ENCODE assay signal across 10 cellular contexts in genomic region chr20:23446505-23446904, GRCh38. TPM values are rescaled to one million over a fixed set of nuclear protein-coding genes. Genes with fewer than 3 reads are reported as not detected.
DNase-seq lines count a peak whose midpoint lies in the region; ATAC-seq and TF ChIP-seq lines count a peak whose summit lies in the region.
"Had no signal": no experiment of that assay in that cellular context is flagged by ENCODE, and none has a peak within 500 bp of the region (broad histone marks: within the 10 kb centered on the region; RNA-seq: fewer than 3 reads in every experiment).

No MANE protein-coding gene starts in this region.

- H3K4me1 ChIP-seq in adrenal gland (replicated peaks in 1 of 2): no peaks in the 10 kb centered on the region
- H3K4me1 ChIP-seq in iPS DF 6.9 (ENCODE audit: control insufficient read depth, insufficient read depth, low read length): no peaks in the 10 kb centered on the region; the same call in 1 of the 2 replicates

- TF ChIP-seq POLR2A in adrenal gland (IDR thresholded peaks at IDR 0.05): no peak

- peak; percentile 55 for ATAC-seq in GM21529 (IDR thresholded peaks at IDR 0.05; ENCODE audit: unreplicated experiment)
- no peak for ATAC-seq in GM19455 (IDR thresholded peaks at IDR 0.05; ENCODE audit: unreplicated experiment)

- WGBS in adrenal gland, 4 donors: 73 to 79% (median 76%) methylated on average over 8 of the region's 8 CpGs
- WGBS in iPS DF 6.9 (ENCODE audit: insufficient coverage, insufficient read length): no CpG with 5 or more reads among the region's 8 CpGs

- H3K36me3 ChIP-seq in adrenal gland (replicated peaks in 1 of 2): no peaks in the 10 kb centered on the region
- no peaks in the 10 kb centered on the region for H3K36me3 ChIP-seq in iPS DF 6.9 (ENCODE audit: control insufficient read depth, insufficient read depth, low read length)

- DNase-seq in Daoy (ENCODE audit: low read depth) (peak; percentile 37), NCI-H2196 (lab: John Stamatoyannopoulos, UW; ENCODE audit: unreplicated experiment) (peak; percentile 84), adrenal gland (peak; percentile 51 to 83 (median 61)), iPS DF 6.9 (ENCODE audit: low read depth, low spot score) (peak; percentile 52)
- peak; percentile 67 for DNase-seq in stimulated activated CD8-positive, alpha-beta memory T cell treated with anti-CD3 and anti-CD28 coated beads, Interleukin-4, amount 100 ng/mL, for 48 hours
- DNase-seq in activated CD8-positive, alpha-beta memory T cell treated with anti-CD3 and anti-CD28 coated beads for 24 hours: no peak

- intact Hi-C loops in adrenal gland (cut with DNase I): no loop called here

- TF ChIP-seq CTCF in adrenal gland (IDR thresholded peaks at IDR 0.05): peak; percentile 28 to 65 (median 59)

- no peak overlapping the region for H3K27ac ChIP-seq in adrenal gland
- no peak overlapping the region for H3K27ac ChIP-seq in iPS DF 6.9 (ENCODE audit: low read length)
- H3K27ac ChIP-seq: skin epidermis had no signal

- H3K9me3 ChIP-seq in adrenal gland (replicated peaks in 1 of 3) (no peaks in the 10 kb centered on the region), iPS DF 6.9 (ENCODE audit: control insufficient read depth, insufficient read depth, low read length) (no peaks in the 10 kb centered on the region)

- H3K4me3 ChIP-seq in adrenal gland (no peak overlapping the region), iPS DF 6.9 (ENCODE audit: low read length) (no peak overlapping the region)
- H3K4me3 ChIP-seq: skin epidermis had no signal

- no peaks in the 10 kb centered on the region for H3K27me3 ChIP-seq in adrenal gland
- H3K27me3 ChIP-seq in iPS DF 6.9 (ENCODE audit: control insufficient read depth, insufficient read depth, low read length): no peaks in the 10 kb centered on the region

RNA-seq across cellular contexts. Expression of gene CST11, which starts 6.2 kb away (rescaled TPM):
- not detected in 2 replicates for total RNA-seq in Daoy (2014; rRNA removed; shearing (Covaris generic))
- not detected for total RNA-seq in adrenal gland
- not detected for polyA plus RNA-seq in adrenal gland
- total RNA-seq: T-helper 1 cell treated with Interleukin-12 subunit alpha and Interleukin-12 subunit beta and Interleukin-4 antibody, amounts not matched to agents 30 ng/mL and 1 ng/mL, for 36 hours had no signal

RNA-seq across cellular contexts. Expression of gene CSTL1, which starts 7.0 kb away (rescaled TPM):
- total RNA-seq in Daoy (2014; rRNA removed; shearing (Covaris generic)): not detected in 2 replicates
- not detected for total RNA-seq in adrenal gland
- polyA plus RNA-seq in adrenal gland: not detected
- total RNA-seq: T-helper 1 cell treated with Interleukin-12 subunit alpha and Interleukin-12 subunit beta and Interleukin-4 antibody, amounts not matched to agents 30 ng/mL and 1 ng/mL, for 36 hours had no signal

RNA-seq across cellular contexts. Expression of gene NAPB, which starts 25.2 kb away (rescaled TPM):
- total RNA-seq in Daoy (2014; rRNA removed; shearing (Covaris generic)): 4.8 and 5.6 TPM in 2 replicates
- 10 to 100 TPM; 13.8 to 24.8 (median 20.2) TPM for total RNA-seq in adrenal gland
- polyA plus RNA-seq in adrenal gland: 10 to 100 TPM; 11.8 to 26.8 (median 17.0) TPM

RNA-seq across cellular contexts. Expression of gene CST8, which starts 44.4 kb away (rescaled TPM):
- not detected in 2 replicates for total RNA-seq in Daoy (2014; rRNA removed; shearing (Covaris generic))
- not detected for total RNA-seq in adrenal gland
- polyA plus RNA-seq in adrenal gland: not detected
- total RNA-seq: T-helper 1 cell treated with Interleukin-12 subunit alpha and Interleukin-12 subunit beta and Interleukin-4 antibody, amounts not matched to agents 30 ng/mL and 1 ng/mL, for 36 hours had no signal
